8 cellular contexts compared by ENCODE assay signal in the genomic region with DNA sequence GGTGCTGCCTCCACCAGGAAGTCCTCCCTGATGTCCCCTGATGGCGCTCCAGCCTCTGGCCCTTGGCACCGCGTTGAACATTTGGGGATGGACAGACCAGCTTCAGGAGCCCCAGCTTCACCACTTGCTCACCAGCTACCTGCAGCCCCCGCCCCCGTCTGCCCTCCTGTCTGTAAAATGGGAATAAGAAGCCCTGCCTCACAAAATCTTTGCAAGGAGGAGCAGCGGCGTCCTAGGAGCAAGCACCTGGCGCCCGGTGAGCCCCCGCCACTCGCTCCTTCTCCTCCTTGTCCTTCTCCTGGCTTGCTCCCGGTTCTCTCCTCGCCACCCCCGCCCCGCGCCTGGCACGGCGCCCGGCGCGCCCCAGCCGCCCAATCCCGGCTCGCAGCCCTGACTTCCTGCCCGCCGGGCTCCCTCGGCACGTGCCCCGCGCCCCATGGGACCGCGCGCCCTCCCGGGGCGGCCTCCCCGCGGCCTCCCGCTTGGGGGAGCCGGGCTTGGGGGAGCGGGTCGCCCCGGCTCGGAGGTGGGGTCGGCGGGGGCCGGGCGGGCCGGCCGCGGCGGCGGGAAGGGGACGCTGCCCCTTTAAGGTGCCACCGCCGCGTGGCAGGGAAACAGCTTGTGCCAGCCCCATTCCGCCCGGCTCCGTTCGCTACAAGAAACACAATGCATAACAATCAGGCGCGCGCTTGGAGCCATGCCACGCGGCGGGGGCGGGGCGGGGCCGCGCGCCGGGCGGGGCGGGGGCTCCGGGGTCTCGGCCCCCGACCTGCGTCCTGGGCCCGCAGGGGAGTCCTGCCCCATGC. TPM values are rescaled to one million over a fixed set of nuclear protein-coding genes. Genes with fewer than 3 reads are reported as not detected.
DNase-seq lines count a peak whose midpoint lies in the region; ATAC-seq and TF ChIP-seq lines count a peak whose summit lies in the region.

No MANE protein-coding gene starts in this region.

- no peaks in the 10 kb centered on the region for H3K9me3 Mint-ChIP-seq in activated CD4-positive, alpha-beta memory T cell treated with anti-CD3 and anti-CD28 coated beads, Interleukin-2, amount 10 ng/mL, durations not matched to agents 7 days and 5 days
- H3K9me3 Mint-ChIP-seq in stimulated activated naive CD8-positive, alpha-beta T cell treated with anti-CD3 and anti-CD28 coated beads, Interleukin-15, amount 100 ng/mL, for 72 hours = no peaks in the 10 kb centered on the region

- H3K27ac Mint-ChIP-seq in activated CD4-positive, alpha-beta memory T cell treated with anti-CD3 and anti-CD28 coated beads, Interleukin-2, amount 10 ng/mL, durations not matched to agents 7 days and 5 days = no peak overlapping the region
- peak overlapping the region in 1 of 2 donors; percentile 19 for H3K27ac Mint-ChIP-seq in stimulated activated naive CD8-positive, alpha-beta T cell treated with anti-CD3 and anti-CD28 coated beads, Interleukin-15, amount 100 ng/mL, for 72 hours

- TF ChIP-seq CTCF in A673 (conservative IDR thresholded peaks at IDR 0.05; ENCODE audit: low read depth, low read length) = no peak

- DNase-seq in A673 (ENCODE audit: low spot score) = peak; percentile 60
- peak; percentile 22 for DNase-seq in GOT3 (lab: John Stamatoyannopoulos, UW)
- DNase-seq in NCI-H510A treated with DMSO at 0.1 percent for 48 hours (lab: John Stamatoyannopoulos, UW) = peak; percentile 87
- peak; percentile 49 for DNase-seq in activated CD4-positive, alpha-beta memory T cell treated with anti-CD3 and anti-CD28 coated beads, Interleukin-2, amount 10 ng/mL, durations not matched to agents 7 days and 5 days
- peak; percentile 39 for DNase-seq in effector CD8-positive, alpha-beta T cell (lab: John Stamatoyannopoulos, UW)
- DNase-seq in mucosa of gallbladder (ENCODE audit: low spot score) = peak; percentile 70
- DNase-seq in stimulated activated naive CD8-positive, alpha-beta T cell treated with anti-CD3 and anti-CD28 coated beads, Interleukin-15, amount 100 ng/mL, for 72 hours = peak in 1 of 2 donors; percentile 43

- no peaks in the 10 kb centered on the region for H3K4me1 ChIP-seq in A673 (ENCODE audit: insufficient read depth, low read length, poor library complexity, severe bottlenecking)

- intact Hi-C loops in A673 (cut with micrococcal nuclease; ENCODE audit: unreplicated experiment) = no loop called here

- ATAC-seq in stimulated activated naive CD8-positive, alpha-beta T cell treated with anti-CD3 and anti-CD28 coated beads, Interleukin-15, amount 100 ng/mL, for 72 hours = peak; percentile 60
- ATAC-seq in HG03025 (IDR thresholded peaks at IDR 0.05; ENCODE audit: low FRiP score, unreplicated experiment) = no peak

- no peaks in the 10 kb centered on the region for H3K9me3 ChIP-seq in A673 (ENCODE audit: low read depth, low read length, poor library complexity, severe bottlenecking)

- BruUV-seq in A673 (replicated peaks; lab: Mats Ljungman, UMichigan) = no TSS peak

- POLR2A ChIA-PET in A673 (lab: Charles Lee; ENCODE audit: low non-redundant PET) = interaction anchor here (0.6 kb wide), 1 partner anchor 10 kb away, joined by 3 read pairs; no protein-coding TSS in a partner anchor
- POLR2A ChIA-PET in activated CD4-positive, alpha-beta memory T cell treated with anti-CD3 and anti-CD28 coated beads, Interleukin-2, amount 10 ng/mL, durations not matched to agents 7 days and 5 days (lab: Charles Lee) = interaction anchor here (1.1 to 1.8 kb wide), 2 partner anchors 70 to 363 kb away, joined by 3 to 4 read pairs; partner anchors contain the start of genes PGAP3 and PSMD3

- no peaks in the 10 kb centered on the region for H3K36me3 Mint-ChIP-seq in activated CD4-positive, alpha-beta memory T cell treated with anti-CD3 and anti-CD28 coated beads, Interleukin-2, amount 10 ng/mL, durations not matched to agents 7 days and 5 days (ENCODE audit: low read depth)

- H3K27ac ChIP-seq in A673 (ENCODE audit: low read depth, low read length, poor library complexity, severe bottlenecking) = no peak overlapping the region

- CTCF ChIA-PET in A673 (lab: Charles Lee) = no interaction called here
- CTCF ChIA-PET in activated CD4-positive, alpha-beta memory T cell treated with anti-CD3 and anti-CD28 coated beads, Interleukin-2, amount 10 ng/mL, durations not matched to agents 7 days and 5 days (lab: Charles Lee) = interaction anchor here (1.0 to 9.7 kb wide), 2 partner anchors 17 to 136 kb away, joined by 3 to 151 read pairs; partner anchors contain the start of gene STARD3

- H3K27me3 Mint-ChIP-seq in activated CD4-positive, alpha-beta memory T cell treated with anti-CD3 and anti-CD28 coated beads, Interleukin-2, amount 10 ng/mL, durations not matched to agents 7 days and 5 days = peaks cover 43% of the 10 kb centered on the region
- H3K27me3 Mint-ChIP-seq in stimulated activated naive CD8-positive, alpha-beta T cell treated with anti-CD3 and anti-CD28 coated beads, Interleukin-15, amount 100 ng/mL, for 72 hours = peaks cover 54% of the 10 kb centered on the region

- H3K36me3 ChIP-seq in A673 (ENCODE audit: insufficient read depth, low read length, poor library complexity, severe bottlenecking) = no peaks in the 10 kb centered on the region

- H3K4me1 Mint-ChIP-seq in activated CD4-positive, alpha-beta memory T cell treated with anti-CD3 and anti-CD28 coated beads, Interleukin-2, amount 10 ng/mL, durations not matched to agents 7 days and 5 days = peaks cover 14% of the 10 kb centered on the region
- peaks cover 26% of the 10 kb centered on the region for H3K4me1 Mint-ChIP-seq in stimulated activated naive CD8-positive, alpha-beta T cell treated with anti-CD3 and anti-CD28 coated beads, Interleukin-15, amount 100 ng/mL, for 72 hours

- peak overlapping the region; percentile 69 for H3K4me3 Mint-ChIP-seq in activated CD4-positive, alpha-beta memory T cell treated with anti-CD3 and anti-CD28 coated beads, Interleukin-2, amount 10 ng/mL, durations not matched to agents 7 days and 5 days
- peak overlapping the region; percentile 78 to 84 for H3K4me3 Mint-ChIP-seq in stimulated activated naive CD8-positive, alpha-beta T cell treated with anti-CD3 and anti-CD28 coated beads, Interleukin-15, amount 100 ng/mL, for 72 hours

- no peaks in the 10 kb centered on the region for H3K27me3 ChIP-seq in A673 (replicated peaks; ENCODE audit: insufficient read depth, low read depth, low read length, poor library complexity)

- peak overlapping the region; percentile 45 for H3K4me3 ChIP-seq in A673 (ENCODE audit: low read depth, low read length, poor library complexity, severe bottlenecking)

RNA-seq across cellular contexts. Expression of gene PPP1R1B, which starts 9.1 kb away (rescaled TPM):
- total RNA-seq in A673 (2021) (8.2 and 11.7 TPM in 2 replicates), mucosa of gallbladder (2.4 TPM)
- total RNA-seq in activated CD4-positive, alpha-beta memory T cell treated with anti-CD3 and anti-CD28 coated beads, Interleukin-2, amount 10 ng/mL, durations not matched to agents 7 days and 5 days = not detected

RNA-seq across cellular contexts. Expression of gene NEUROD2, which starts 9.9 kb away (rescaled TPM):
- total RNA-seq in A673 (2021) = not detected in 2 replicates
- not detected for total RNA-seq in activated CD4-positive, alpha-beta memory T cell treated with anti-CD3 and anti-CD28 coated beads, Interleukin-2, amount 10 ng/mL, durations not matched to agents 7 days and 5 days
- not detected for total RNA-seq in mucosa of gallbladder

RNA-seq across cellular contexts. Expression of gene STARD3, which starts 19.3 kb away (rescaled TPM):
- total RNA-seq in A673 (2021) = 21.3 and 31.4 TPM in 2 replicates
- 10 to 100 TPM; 72.0 to 73.7 TPM for total RNA-seq in activated CD4-positive, alpha-beta memory T cell treated with anti-CD3 and anti-CD28 coated beads, Interleukin-2, amount 10 ng/mL, durations not matched to agents 7 days and 5 days
- 82.2 TPM for total RNA-seq in mucosa of gallbladder

RNA-seq across cellular contexts. Expression of gene TCAP, which starts 47.5 kb away (rescaled TPM):
- total RNA-seq in A673 (2021) (0.54 and 0.79 TPM in 2 replicates), mucosa of gallbladder (2.0 TPM)
- 1 to 10 TPM; 1.3 to 1.5 TPM for total RNA-seq in activated CD4-positive, alpha-beta memory T cell treated with anti-CD3 and anti-CD28 coated beads, Interleukin-2, amount 10 ng/mL, durations not matched to agents 7 days and 5 days

RNA-seq across cellular contexts. Expression of gene PNMT, which starts 50.6 kb away (rescaled TPM):
- not detected in 2 replicates for total RNA-seq in A673 (2021)
- total RNA-seq in activated CD4-positive, alpha-beta memory T cell treated with anti-CD3 and anti-CD28 coated beads, Interleukin-2, amount 10 ng/mL, durations not matched to agents 7 days and 5 days = not detected
- total RNA-seq in mucosa of gallbladder = 1.8 TPM
